17 cellular contexts compared by ENCODE assay signal in genomic region chr4:101050088-101050835, GRCh38.
"Had no signal": no experiment of that assay in that cellular context is flagged by ENCODE, and none has a peak within 500 bp of the region (broad histone marks: within the 10 kb centered on the region; RNA-seq: fewer than 3 reads in every experiment).

No MANE protein-coding gene starts in this region.

- H3K9me3 Mint-ChIP-seq: mesothelial cell of epicardium, type B pancreatic cell had no signal

- DNase-seq: activated CD4-positive, alpha-beta T cell treated with anti-CD3 and anti-CD28 coated beads for 1 hour; activated CD4-positive, alpha-beta T cell treated with anti-CD3 and anti-CD28 coated beads, Interleukin-2, amount 50 U/mL, for 48 hours; activated naive CD4-positive, alpha-beta T cell; cerebellar nuclear complex; cortex of kidney; heart left ventricle; kidney; WERI-Rb-1 had no signal

- H3K27me3 ChIP-seq: ascending aorta, gastroesophageal sphincter, heart left ventricle, right atrium auricular region, testis had no signal

- H3K4me1 ChIP-seq: ascending aorta, gastroesophageal sphincter, right atrium auricular region had no signal

- H3K4me3 Mint-ChIP-seq: mesothelial cell of epicardium, type B pancreatic cell had no signal

- H3K27ac ChIP-seq: ascending aorta, gastroesophageal sphincter, heart left ventricle, right atrium auricular region, testis, WERI-Rb-1 had no signal

- H3K9me3 ChIP-seq: ascending aorta, gastroesophageal sphincter, heart left ventricle, right atrium auricular region, testis had no signal

- H3K27me3 Mint-ChIP-seq: progenitor cell of endocrine pancreas, type B pancreatic cell had no signal

- H3K36me3 ChIP-seq: ascending aorta, gastroesophageal sphincter, right atrium auricular region, WERI-Rb-1 had no signal

- H3K36me3 Mint-ChIP-seq: mesothelial cell of epicardium, type B pancreatic cell had no signal

- ATAC-seq: esophagus mucosa, gastroesophageal sphincter, heart left ventricle, left lobe of liver had no signal

- H3K4me3 ChIP-seq: ascending aorta, gastroesophageal sphincter, heart left ventricle, right atrium auricular region, testis had no signal
